ENCODE assay signal across 9 cellular contexts in the genomic region with DNA sequence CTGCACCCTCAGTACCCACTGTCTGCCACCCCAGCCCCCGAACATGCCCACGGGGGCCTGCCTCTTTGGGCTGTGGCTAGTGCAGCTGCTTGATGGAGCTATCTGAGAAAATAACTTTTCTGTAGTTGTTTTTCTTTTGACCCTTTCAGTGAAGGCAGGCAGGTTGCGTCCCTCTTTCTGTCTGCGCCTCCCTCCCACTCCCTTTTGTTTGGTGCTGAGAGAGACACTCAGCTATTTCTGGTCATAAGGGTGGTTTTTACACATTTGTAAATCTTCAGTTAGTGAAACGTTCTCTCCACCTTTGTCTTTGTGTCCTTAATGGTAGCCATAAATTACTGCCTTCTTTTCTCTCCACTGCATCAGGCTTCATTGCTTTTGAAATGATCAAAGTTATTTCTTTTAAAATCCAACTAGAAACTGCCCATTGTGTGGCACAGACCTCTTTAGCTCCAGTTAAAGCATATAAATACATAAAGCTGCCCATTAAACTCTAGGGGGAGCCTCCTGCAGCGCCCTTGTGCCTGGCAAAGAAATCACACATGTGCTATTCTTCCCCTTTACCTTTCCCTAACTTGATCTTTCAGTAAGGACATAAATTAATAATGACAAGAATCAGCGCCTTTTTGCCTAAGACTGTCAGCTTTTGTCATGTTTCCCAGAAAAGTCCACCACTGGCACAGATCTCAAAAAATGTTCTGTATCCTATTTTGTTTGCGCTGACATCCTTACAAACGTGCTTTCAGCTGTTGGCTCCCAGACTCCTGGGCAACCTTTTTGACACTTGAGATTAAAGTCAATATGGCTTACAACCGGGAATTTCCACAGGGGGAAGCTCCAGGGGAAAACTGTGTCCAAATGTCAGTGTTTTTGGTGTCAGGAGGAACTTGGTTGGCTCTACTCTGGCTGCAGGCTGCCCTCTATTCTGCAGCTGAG. TPM values are rescaled to one million over a fixed set of nuclear protein-coding genes. Genes with fewer than 3 reads are reported as not detected.
DNase-seq lines count a peak whose midpoint lies in the region; ATAC-seq and TF ChIP-seq lines count a peak whose summit lies in the region.
"Had no signal": no experiment of that assay in that cellular context is flagged by ENCODE, and none has a peak within 500 bp of the region (broad histone marks: within the 10 kb centered on the region; RNA-seq: fewer than 3 reads in every experiment).

No MANE protein-coding gene starts in this region.

- H3K9me3 Mint-ChIP-seq in endodermal cell (no peaks in the 10 kb centered on the region), type B pancreatic cell (peaks cover 11% of the 10 kb centered on the region)

- H3K27ac ChIP-seq in breast epithelium (no peak overlapping the region), endodermal cell (ENCODE audit: low read depth, low read length) (no peak overlapping the region)

- no peak for ATAC-seq in HG02610 (IDR thresholded peaks at IDR 0.05; ENCODE audit: unreplicated experiment)

- H3K27me3 Mint-ChIP-seq in endodermal cell (ENCODE audit: insufficient read depth) (peaks cover 55% of the 10 kb centered on the region), type B pancreatic cell (peaks cover 65% of the 10 kb centered on the region)

- H3K4me1 Mint-ChIP-seq in endodermal cell (peaks cover 5% of the 10 kb centered on the region), type B pancreatic cell (ENCODE audit: unreplicated experiment) (peaks cover 10% of the 10 kb centered on the region)

- H3K27me3 ChIP-seq in breast epithelium (no peaks in the 10 kb centered on the region), endodermal cell (ENCODE audit: control insufficient read depth, insufficient read depth, low read length, poor library complexity, severe bottlenecking) (peaks cover 53% of the 10 kb centered on the region)

- intact Hi-C loops in breast epithelium (cut with DNase I; ENCODE audit: low total_unique reads): no loop called here

- H3K36me3 Mint-ChIP-seq in endodermal cell (ENCODE audit: low read depth) (no peaks in the 10 kb centered on the region), type B pancreatic cell (no peaks in the 10 kb centered on the region)

- no peak for TF ChIP-seq POLR2A in breast epithelium (IDR thresholded peaks at IDR 0.05)

- H3K9me3 ChIP-seq in breast epithelium (no peaks in the 10 kb centered on the region), endodermal cell (ENCODE audit: control insufficient read depth, low read length) (no peaks in the 10 kb centered on the region)

- H3K27ac Mint-ChIP-seq in endodermal cell (no peak overlapping the region), type B pancreatic cell (no peak overlapping the region)

- H3K4me1 ChIP-seq in breast epithelium (peaks cover 0 to 4% of the 10 kb centered on the region in 2 donors), endodermal cell (ENCODE audit: control insufficient read depth, insufficient read depth, low read length) (no peaks in the 10 kb centered on the region)

- no peak overlapping the region for H3K9ac ChIP-seq in endodermal cell (ENCODE audit: extremely low read depth, low read length, poor library complexity, severe bottlenecking)

- H3K36me3 ChIP-seq in breast epithelium (no peaks in the 10 kb centered on the region), endodermal cell (ENCODE audit: control insufficient read depth, insufficient read depth, low read length) (no peaks in the 10 kb centered on the region)

- H3K4me3 Mint-ChIP-seq in endodermal cell (no peak overlapping the region), type B pancreatic cell (peak overlapping the region; percentile 67)

- WGBS in endodermal cell (ENCODE audit: insufficient coverage in 1 of 2, insufficient read length in 1 of 2), 2 experiments: 82 to 83% methylated on average over 7 to 10 of the region's 10 CpGs

- no peak for TF ChIP-seq CTCF in breast epithelium (IDR thresholded peaks at IDR 0.05)
- TF ChIP-seq CTCF in endodermal cell (conservative IDR thresholded peaks at IDR 0.05): peak; percentile 52
- TF ChIP-seq CTCF in type B pancreatic cell (conservative IDR thresholded peaks at IDR 0.05): peak; percentile 35

- no peak overlapping the region for H3K4me3 ChIP-seq in breast epithelium
- no peak overlapping the region for H3K4me3 ChIP-seq in endodermal cell (ENCODE audit: low read length)

- DNase-seq in T47D (ENCODE audit: low read depth in 1 of 2, low spot score in 1 of 2) (peak; percentile 45 to 55), breast epithelium (ENCODE audit: low spot score in 2 of 2) (no peak), NCI-H2196 treated with DMSO at 0.1 percent for 48 hours (lab: John Stamatoyannopoulos, UW; ENCODE audit: unreplicated experiment) (peak; percentile 25), endodermal cell (no peak), type B pancreatic cell (ENCODE audit: extremely low spot score, unreplicated experiment) (no peak), NCI-H1436 (lab: John Stamatoyannopoulos, UW) (no peak), NCI-H1105 treated with DMSO at 0.1 percent for 48 hours (lab: John Stamatoyannopoulos, UW) (no peak)

- in situ Hi-C loops in T47D (cut with HindIII; ENCODE audit: low pct_unique_long_range_greater_than_20kb, low sequenced_read_pairs): no loop called here

RNA-seq across cellular contexts. Expression of gene SCUBE2, which starts 1.7 kb away (rescaled TPM):
- total RNA-seq in breast epithelium (100 to 1,000 TPM in 1 of 3 donors, 10 to 100 TPM in 2; 35.7 to 139 (median 78.7) TPM), endodermal cell (1 to 10 TPM; 1.5 to 2.0 TPM), type B pancreatic cell (ENCODE audit: low replicate concordance) (7.9 and 12.7 TPM in 2 replicates)
- 12.1 TPM for polyA plus RNA-seq in endodermal cell (2013, experiment 1 of 2)
- polyA plus RNA-seq in endodermal cell (2013, experiment 2 of 2): 8.9 TPM
- total RNA-seq: T-helper 1 cell treated with Interleukin-12 subunit alpha and Interleukin-12 subunit beta and Interleukin-4 antibody, amounts not matched to agents 30 ng/mL and 1 ng/mL, for 36 hours had no signal

Comparison
In these comparisons a context has a peak if more than half of its experiments do, and no peak if none do; other contexts are left out.
1. DNase-seq: peak in T47D (2 of 2) and NCI-H2196 treated with DMSO at 0.1 percent for 48 hours (single experiment); none in breast epithelium (0 of 2), endodermal cell (single experiment), type B pancreatic cell (single experiment), NCI-H1436 (single experiment) and NCI-H1105 treated with DMSO at 0.1 percent for 48 hours (single experiment).
2. CTCF ChIP-seq: peak in endodermal cell (single experiment) and type B pancreatic cell (single experiment); none in breast epithelium (0 of 3).